ENCODE assay signal across 8 cellular contexts in genomic region chrX:17737707-17738001, GRCh38. TPM values are rescaled to one million over a fixed set of nuclear protein-coding genes. Genes with fewer than 3 reads are reported as not detected.
DNase-seq lines count a peak whose midpoint lies in the region; ATAC-seq and TF ChIP-seq lines count a peak whose summit lies in the region.

No MANE protein-coding gene starts in this region.

- peak; percentile 11 for ATAC-seq in GM21723 (IDR thresholded peaks at IDR 0.05; ENCODE audit: unreplicated experiment)
- no peak for ATAC-seq in GM21786 (IDR thresholded peaks at IDR 0.05; ENCODE audit: unreplicated experiment)

- H3K36me3 ChIP-seq in SK-N-MC (ENCODE audit: insufficient read depth, low read length) (no peaks in the 10 kb centered on the region), neural cell (ENCODE audit: insufficient read depth, low read length) (no peaks in the 10 kb centered on the region)

- peak overlapping the region; percentile 60 for H3K9ac ChIP-seq in SK-N-MC (ENCODE audit: insufficient read length)
- H3K9ac ChIP-seq in neural cell (ENCODE audit: low read length) = peak overlapping the region; percentile 52

- H3K4me2 ChIP-seq in neural cell (ENCODE audit: low read length) = no peak overlapping the region

- H2AFZ ChIP-seq in neural cell (ENCODE audit: low read depth, low read length) = no peak overlapping the region

- H3K9me3 ChIP-seq in SK-N-MC (ENCODE audit: low read depth, low read length) = no peaks in the 10 kb centered on the region
- no peaks in the 10 kb centered on the region for H3K9me3 ChIP-seq in neural cell (ENCODE audit: low read length)

- no peaks in the 10 kb centered on the region for H3K9me2 ChIP-seq in neural cell (ENCODE audit: insufficient read depth, low read length)

- peaks cover 0 to 35% (median 8%) of the 10 kb centered on the region in 45 donors for H3K27me3 ChIP-seq in dorsolateral prefrontal cortex
- H3K27me3 ChIP-seq in neural cell (ENCODE audit: insufficient read depth, low read depth, low read length) = no peaks in the 10 kb centered on the region

- TF ChIP-seq EP300 in neural cell (conservative IDR thresholded peaks at IDR 0.05; ENCODE audit: poor library complexity, severe bottlenecking) = no peak

- no peak for TF ChIP-seq CTCF in dorsolateral prefrontal cortex (IDR thresholded peaks at IDR 0.05 in 54 of 56, conservative IDR thresholded peaks at IDR 0.05 in 2 of 56; ENCODE audit: low read depth in 1 of 56, partially characterized antibody in 56 of 56)
- no peak for TF ChIP-seq CTCF in neural cell (IDR thresholded peaks at IDR 0.05; ENCODE audit: poor library complexity, severe bottlenecking)

- H3K4me3 ChIP-seq in SK-N-MC (peak overlapping the region; percentile 83), dorsolateral prefrontal cortex (peak overlapping the region; percentile 43 to 81 (median 67)), neural cell (ENCODE audit: low read length) (peak overlapping the region; percentile 79)

- no peaks in the 10 kb centered on the region for H4K20me1 ChIP-seq in neural cell (ENCODE audit: insufficient read depth)

- no peak for DNase-seq in SK-N-MC (ENCODE audit: low read depth, low spot score)
- no peak for DNase-seq in dorsolateral prefrontal cortex
- DNase-seq in NCI-H226 = no peak
- no peak for DNase-seq in activated CD4-positive, CD25-positive, alpha-beta regulatory T cell treated with anti-CD3 and anti-CD28 coated beads, Interleukin-2, amount 50 U/mL, for 72 hours
- no peak for DNase-seq in NCI-H146 treated with DMSO at 0.1 percent for 48 hours (lab: John Stamatoyannopoulos, UW; ENCODE audit: unreplicated experiment)

- H3F3A ChIP-seq in neural cell (ENCODE audit: insufficient read depth, low read length, poor library complexity, severe bottlenecking) = no peaks in the 10 kb centered on the region

- peak overlapping the region; percentile 64 for H3K27ac ChIP-seq in SK-N-MC
- peak overlapping the region in 55 of 59 donors; percentile 5 to 93 (median 79) for H3K27ac ChIP-seq in dorsolateral prefrontal cortex
- no peak overlapping the region for H3K27ac ChIP-seq in neural cell (ENCODE audit: low read length)

- TF ChIP-seq RAD21 in neural cell (conservative IDR thresholded peaks at IDR 0.05) = no peak

- intact Hi-C loops in dorsolateral prefrontal cortex (cut with DNase I) = no loop called here

- peaks cover 3% of the 10 kb centered on the region for H3K79me2 ChIP-seq in neural cell (replicated peaks; ENCODE audit: insufficient read depth, low read length)

TF ChIP-seq in neural cell, 6 proteins besides CTCF, POLR2A, EP300 and RAD21:
- TF ChIP-seq MXI1 (conservative IDR thresholded peaks at IDR 0.05; ENCODE audit: poor library complexity, severe bottlenecking) = no peak
- TF ChIP-seq EZH2 (IDR thresholded peaks at IDR 0.05; ENCODE audit: borderline replicate concordance, insufficient read depth, low read length, poor library complexity, severe bottlenecking) = no peak
- TF ChIP-seq SMC3 (conservative IDR thresholded peaks at IDR 0.05; ENCODE audit: poor library complexity) = no peak
- TF ChIP-seq POLR2AphosphoS5 (IDR thresholded peaks at IDR 0.05) = no peak
- TF ChIP-seq, protein P1, sequence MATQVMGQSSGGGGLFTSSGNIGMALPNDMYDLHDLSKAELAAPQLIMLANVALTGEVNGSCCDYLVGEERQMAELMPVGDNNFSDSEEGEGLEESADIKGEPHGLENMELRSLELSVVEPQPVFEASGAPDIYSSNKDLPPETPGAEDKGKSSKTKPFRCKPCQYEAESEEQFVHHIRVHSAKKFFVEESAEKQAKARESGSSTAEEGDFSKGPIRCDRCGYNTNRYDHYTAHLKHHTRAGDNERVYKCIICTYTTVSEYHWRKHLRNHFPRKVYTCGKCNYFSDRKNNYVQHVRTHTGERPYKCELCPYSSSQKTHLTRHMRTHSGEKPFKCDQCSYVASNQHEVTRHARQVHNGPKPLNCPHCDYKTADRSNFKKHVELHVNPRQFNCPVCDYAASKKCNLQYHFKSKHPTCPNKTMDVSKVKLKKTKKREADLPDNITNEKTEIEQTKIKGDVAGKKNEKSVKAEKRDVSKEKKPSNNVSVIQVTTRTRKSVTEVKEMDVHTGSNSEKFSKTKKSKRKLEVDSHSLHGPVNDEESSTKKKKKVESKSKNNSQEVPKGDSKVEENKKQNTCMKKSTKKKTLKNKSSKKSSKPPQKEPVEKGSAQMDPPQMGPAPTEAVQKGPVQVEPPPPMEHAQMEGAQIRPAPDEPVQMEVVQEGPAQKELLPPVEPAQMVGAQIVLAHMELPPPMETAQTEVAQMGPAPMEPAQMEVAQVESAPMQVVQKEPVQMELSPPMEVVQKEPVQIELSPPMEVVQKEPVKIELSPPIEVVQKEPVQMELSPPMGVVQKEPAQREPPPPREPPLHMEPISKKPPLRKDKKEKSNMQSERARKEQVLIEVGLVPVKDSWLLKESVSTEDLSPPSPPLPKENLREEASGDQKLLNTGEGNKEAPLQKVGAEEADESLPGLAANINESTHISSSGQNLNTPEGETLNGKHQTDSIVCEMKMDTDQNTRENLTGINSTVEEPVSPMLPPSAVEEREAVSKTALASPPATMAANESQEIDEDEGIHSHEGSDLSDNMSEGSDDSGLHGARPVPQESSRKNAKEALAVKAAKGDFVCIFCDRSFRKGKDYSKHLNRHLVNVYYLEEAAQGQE (IDR thresholded peaks at IDR 0.05; ENCODE audit: borderline replicate concordance) = no peak
- no peak for TF ChIP-seq TAF1 (IDR thresholded peaks at IDR 0.05; ENCODE audit: low read depth)

RNA-seq across cellular contexts. Expression of gene SCML1, which starts 0.4 kb away (rescaled TPM):
- total RNA-seq in dorsolateral prefrontal cortex = 10 to 100 TPM in 33 of 120 experiments, 1 to 10 TPM in 87; 4.8 to 15.3 (median 8.5) TPM
- 9.4 and 11.2 TPM in 2 replicates for polyA plus RNA-seq in neural cell
- 4.4 and 5.4 TPM in 2 replicates for polyA minus RNA-seq in neural cell
